ENCODE assay signal across 1 cellular context in the genomic region with DNA sequence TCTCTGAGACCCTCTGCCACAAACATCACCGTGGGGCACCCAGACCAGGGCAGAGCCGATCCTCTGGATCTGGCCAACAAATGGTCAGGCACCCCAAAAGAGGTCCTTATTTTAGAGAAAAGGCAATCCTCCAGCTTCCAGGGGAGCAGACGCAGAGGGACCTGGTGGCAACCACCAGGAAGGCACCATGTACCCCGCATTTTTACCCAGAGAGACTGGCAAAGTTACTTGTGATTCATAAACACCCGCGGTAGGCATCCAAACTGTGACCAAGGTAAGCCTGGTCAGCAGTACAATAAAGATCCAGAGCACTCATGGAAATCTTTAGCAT.
TF ChIP-seq lines count a peak whose summit lies in the region.

No MANE protein-coding gene starts in this region.

TF ChIP-seq in endothelial cell of umbilical vein, 7 proteins besides CTCF, POLR2A, EP300 and RAD21:
- TF ChIP-seq FOS (IDR thresholded peaks at IDR 0.05; ENCODE audit: borderline replicate concordance, insufficient read depth, low read length) (no peak), EZH2 (IDR thresholded peaks at IDR 0.05; ENCODE audit: borderline replicate concordance, low read depth, low read length, severe bottlenecking) (no peak), MYC (IDR thresholded peaks at IDR 0.05; ENCODE audit: low read depth, low read length) (no peak), POLR2AphosphoS5 (IDR thresholded peaks at IDR 0.05; ENCODE audit: insufficient read depth, low read depth, low read length) (no peak), JUN (IDR thresholded peaks at IDR 0.05; ENCODE audit: borderline replicate concordance, insufficient read depth, insufficient read length, low read depth) (no peak), MAX (IDR thresholded peaks at IDR 0.05; ENCODE audit: insufficient read depth, insufficient read length) (no peak), GATA2 (IDR thresholded peaks at IDR 0.05; ENCODE audit: insufficient read depth, insufficient read length, low read depth, low read length) (no peak)
